1 cellular context compared by ENCODE assay signal in the genomic region with DNA sequence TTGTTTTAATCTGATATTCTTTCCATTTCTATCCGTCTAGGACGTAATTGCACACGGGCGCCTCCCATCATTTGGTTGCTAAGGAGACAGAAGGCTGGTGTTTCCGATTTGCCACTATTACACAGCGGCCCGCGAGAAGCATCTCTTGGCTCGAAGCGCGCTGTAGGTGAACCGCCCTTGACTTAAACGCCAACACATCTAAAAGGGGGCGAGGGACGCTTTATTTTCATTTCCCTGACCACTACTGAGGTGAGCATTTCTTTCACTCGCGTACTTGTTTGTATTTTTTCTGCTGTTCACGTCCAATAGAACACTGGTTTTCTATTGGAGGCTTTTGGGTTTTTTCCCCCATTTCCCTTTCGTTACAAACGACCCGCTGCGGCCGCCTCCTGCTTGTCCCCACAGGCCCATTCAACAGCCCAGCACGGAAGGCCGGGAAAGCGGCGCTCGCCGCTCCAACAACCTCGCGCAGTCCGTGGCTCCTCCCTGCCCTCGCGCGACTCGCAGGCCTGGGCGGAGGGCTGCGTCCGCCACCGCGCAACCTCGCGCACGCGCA.
TF ChIP-seq lines count a peak whose summit lies in the region.

No MANE protein-coding gene starts in this region.

TF ChIP-seq in HepG2, 621 proteins besides CTCF, POLR2A, EP300 and RAD21 (continued from another document and continues in another):
- TF ChIP-seq KLF11 (CRISPR knock-in tag; IDR thresholded peaks at IDR 0.05) = 0 out of 2 replicates have a peak, but pooled peaks have one; percentile 16
- TF ChIP-seq RARA (CRISPR knock-in tag; IDR thresholded peaks at IDR 0.05) = 0 out of 2 replicates have a peak, but pooled peaks have one; percentile 18
- TF ChIP-seq, protein P1, sequence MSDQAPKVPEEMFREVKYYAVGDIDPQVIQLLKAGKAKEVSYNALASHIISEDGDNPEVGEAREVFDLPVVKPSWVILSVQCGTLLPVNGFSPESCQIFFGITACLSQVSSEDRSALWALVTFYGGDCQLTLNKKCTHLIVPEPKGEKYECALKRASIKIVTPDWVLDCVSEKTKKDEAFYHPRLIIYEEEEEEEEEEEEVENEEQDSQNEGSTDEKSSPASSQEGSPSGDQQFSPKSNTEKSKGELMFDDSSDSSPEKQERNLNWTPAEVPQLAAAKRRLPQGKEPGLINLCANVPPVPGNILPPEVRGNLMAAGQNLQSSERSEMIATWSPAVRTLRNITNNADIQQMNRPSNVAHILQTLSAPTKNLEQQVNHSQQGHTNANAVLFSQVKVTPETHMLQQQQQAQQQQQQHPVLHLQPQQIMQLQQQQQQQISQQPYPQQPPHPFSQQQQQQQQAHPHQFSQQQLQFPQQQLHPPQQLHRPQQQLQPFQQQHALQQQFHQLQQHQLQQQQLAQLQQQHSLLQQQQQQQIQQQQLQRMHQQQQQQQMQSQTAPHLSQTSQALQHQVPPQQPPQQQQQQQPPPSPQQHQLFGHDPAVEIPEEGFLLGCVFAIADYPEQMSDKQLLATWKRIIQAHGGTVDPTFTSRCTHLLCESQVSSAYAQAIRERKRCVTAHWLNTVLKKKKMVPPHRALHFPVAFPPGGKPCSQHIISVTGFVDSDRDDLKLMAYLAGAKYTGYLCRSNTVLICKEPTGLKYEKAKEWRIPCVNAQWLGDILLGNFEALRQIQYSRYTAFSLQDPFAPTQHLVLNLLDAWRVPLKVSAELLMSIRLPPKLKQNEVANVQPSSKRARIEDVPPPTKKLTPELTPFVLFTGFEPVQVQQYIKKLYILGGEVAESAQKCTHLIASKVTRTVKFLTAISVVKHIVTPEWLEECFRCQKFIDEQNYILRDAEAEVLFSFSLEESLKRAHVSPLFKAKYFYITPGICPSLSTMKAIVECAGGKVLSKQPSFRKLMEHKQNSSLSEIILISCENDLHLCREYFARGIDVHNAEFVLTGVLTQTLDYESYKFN (CRISPR knock-in tag; conservative IDR thresholded peaks at IDR 0.05) = no peak
- 0 out of 2 replicates have a peak, but pooled peaks have one; percentile 18 for TF ChIP-seq ZSCAN9 (CRISPR knock-in tag; IDR thresholded peaks at IDR 0.05; ENCODE audit: borderline replicate concordance)
- TF ChIP-seq, protein P2, sequence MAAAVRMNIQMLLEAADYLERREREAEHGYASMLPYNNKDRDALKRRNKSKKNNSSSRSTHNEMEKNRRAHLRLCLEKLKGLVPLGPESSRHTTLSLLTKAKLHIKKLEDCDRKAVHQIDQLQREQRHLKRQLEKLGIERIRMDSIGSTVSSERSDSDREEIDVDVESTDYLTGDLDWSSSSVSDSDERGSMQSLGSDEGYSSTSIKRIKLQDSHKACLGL (CRISPR knock-in tag; IDR thresholded peaks at IDR 0.05) = peak; percentile 2; the same call in 1 of the 2 replicates
- TF ChIP-seq KDM2A (CRISPR knock-in tag; IDR thresholded peaks at IDR 0.05; ENCODE audit: borderline replicate concordance, low read depth) = peak; percentile 65; the same call in 1 of the 2 replicates
- TF ChIP-seq, protein P3, sequence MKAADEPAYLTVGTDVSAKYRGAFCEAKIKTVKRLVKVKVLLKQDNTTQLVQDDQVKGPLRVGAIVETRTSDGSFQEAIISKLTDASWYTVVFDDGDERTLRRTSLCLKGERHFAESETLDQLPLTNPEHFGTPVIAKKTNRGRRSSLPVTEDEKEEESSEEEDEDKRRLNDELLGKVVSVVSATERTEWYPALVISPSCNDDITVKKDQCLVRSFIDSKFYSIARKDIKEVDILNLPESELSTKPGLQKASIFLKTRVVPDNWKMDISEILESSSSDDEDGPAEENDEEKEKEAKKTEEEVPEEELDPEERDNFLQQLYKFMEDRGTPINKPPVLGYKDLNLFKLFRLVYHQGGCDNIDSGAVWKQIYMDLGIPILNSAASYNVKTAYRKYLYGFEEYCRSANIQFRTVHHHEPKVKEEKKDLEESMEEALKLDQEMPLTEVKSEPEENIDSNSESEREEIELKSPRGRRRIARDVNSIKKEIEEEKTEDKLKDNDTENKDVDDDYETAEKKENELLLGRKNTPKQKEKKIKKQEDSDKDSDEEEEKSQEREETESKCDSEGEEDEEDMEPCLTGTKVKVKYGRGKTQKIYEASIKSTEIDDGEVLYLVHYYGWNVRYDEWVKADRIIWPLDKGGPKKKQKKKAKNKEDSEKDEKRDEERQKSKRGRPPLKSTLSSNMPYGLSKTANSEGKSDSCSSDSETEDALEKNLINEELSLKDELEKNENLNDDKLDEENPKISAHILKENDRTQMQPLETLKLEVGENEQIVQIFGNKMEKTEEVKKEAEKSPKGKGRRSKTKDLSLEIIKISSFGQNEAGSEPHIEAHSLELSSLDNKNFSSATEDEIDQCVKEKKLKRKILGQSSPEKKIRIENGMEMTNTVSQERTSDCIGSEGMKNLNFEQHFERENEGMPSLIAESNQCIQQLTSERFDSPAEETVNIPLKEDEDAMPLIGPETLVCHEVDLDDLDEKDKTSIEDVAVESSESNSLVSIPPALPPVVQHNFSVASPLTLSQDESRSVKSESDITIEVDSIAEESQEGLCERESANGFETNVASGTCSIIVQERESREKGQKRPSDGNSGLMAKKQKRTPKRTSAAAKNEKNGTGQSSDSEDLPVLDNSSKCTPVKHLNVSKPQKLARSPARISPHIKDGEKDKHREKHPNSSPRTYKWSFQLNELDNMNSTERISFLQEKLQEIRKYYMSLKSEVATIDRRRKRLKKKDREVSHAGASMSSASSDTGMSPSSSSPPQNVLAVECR (CRISPR knock-in tag; IDR thresholded peaks at IDR 0.05; ENCODE audit: borderline replicate concordance) = peak; percentile 61; the same call in 1 of the 2 replicates
- TF ChIP-seq, protein P4, sequence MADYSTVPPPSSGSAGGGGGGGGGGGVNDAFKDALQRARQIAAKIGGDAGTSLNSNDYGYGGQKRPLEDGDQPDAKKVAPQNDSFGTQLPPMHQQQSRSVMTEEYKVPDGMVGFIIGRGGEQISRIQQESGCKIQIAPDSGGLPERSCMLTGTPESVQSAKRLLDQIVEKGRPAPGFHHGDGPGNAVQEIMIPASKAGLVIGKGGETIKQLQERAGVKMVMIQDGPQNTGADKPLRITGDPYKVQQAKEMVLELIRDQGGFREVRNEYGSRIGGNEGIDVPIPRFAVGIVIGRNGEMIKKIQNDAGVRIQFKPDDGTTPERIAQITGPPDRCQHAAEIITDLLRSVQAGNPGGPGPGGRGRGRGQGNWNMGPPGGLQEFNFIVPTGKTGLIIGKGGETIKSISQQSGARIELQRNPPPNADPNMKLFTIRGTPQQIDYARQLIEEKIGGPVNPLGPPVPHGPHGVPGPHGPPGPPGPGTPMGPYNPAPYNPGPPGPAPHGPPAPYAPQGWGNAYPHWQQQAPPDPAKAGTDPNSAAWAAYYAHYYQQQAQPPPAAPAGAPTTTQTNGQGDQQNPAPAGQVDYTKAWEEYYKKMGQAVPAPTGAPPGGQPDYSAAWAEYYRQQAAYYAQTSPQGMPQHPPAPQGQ (CRISPR knock-in tag; IDR thresholded peaks at IDR 0.05; ENCODE audit: borderline replicate concordance) = no peak
- peak; percentile 90; the same call in 1 of the 2 replicates for TF ChIP-seq CHD2 (IDR thresholded peaks at IDR 0.05; ENCODE audit: low read depth, low read length)
- TF ChIP-seq RFX3 (CRISPR knock-in tag; IDR thresholded peaks at IDR 0.05) = peak; percentile 77
- TF ChIP-seq, protein P5, sequence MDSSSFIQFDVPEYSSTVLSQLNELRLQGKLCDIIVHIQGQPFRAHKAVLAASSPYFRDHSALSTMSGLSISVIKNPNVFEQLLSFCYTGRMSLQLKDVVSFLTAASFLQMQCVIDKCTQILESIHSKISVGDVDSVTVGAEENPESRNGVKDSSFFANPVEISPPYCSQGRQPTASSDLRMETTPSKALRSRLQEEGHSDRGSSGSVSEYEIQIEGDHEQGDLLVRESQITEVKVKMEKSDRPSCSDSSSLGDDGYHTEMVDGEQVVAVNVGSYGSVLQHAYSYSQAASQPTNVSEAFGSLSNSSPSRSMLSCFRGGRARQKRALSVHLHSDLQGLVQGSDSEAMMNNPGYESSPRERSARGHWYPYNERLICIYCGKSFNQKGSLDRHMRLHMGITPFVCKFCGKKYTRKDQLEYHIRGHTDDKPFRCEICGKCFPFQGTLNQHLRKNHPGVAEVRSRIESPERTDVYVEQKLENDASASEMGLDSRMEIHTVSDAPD (CRISPR knock-in tag; IDR thresholded peaks at IDR 0.05) = 0 out of 2 replicates have a peak, but pooled peaks have one; percentile 2
- TF ChIP-seq, protein P6, sequence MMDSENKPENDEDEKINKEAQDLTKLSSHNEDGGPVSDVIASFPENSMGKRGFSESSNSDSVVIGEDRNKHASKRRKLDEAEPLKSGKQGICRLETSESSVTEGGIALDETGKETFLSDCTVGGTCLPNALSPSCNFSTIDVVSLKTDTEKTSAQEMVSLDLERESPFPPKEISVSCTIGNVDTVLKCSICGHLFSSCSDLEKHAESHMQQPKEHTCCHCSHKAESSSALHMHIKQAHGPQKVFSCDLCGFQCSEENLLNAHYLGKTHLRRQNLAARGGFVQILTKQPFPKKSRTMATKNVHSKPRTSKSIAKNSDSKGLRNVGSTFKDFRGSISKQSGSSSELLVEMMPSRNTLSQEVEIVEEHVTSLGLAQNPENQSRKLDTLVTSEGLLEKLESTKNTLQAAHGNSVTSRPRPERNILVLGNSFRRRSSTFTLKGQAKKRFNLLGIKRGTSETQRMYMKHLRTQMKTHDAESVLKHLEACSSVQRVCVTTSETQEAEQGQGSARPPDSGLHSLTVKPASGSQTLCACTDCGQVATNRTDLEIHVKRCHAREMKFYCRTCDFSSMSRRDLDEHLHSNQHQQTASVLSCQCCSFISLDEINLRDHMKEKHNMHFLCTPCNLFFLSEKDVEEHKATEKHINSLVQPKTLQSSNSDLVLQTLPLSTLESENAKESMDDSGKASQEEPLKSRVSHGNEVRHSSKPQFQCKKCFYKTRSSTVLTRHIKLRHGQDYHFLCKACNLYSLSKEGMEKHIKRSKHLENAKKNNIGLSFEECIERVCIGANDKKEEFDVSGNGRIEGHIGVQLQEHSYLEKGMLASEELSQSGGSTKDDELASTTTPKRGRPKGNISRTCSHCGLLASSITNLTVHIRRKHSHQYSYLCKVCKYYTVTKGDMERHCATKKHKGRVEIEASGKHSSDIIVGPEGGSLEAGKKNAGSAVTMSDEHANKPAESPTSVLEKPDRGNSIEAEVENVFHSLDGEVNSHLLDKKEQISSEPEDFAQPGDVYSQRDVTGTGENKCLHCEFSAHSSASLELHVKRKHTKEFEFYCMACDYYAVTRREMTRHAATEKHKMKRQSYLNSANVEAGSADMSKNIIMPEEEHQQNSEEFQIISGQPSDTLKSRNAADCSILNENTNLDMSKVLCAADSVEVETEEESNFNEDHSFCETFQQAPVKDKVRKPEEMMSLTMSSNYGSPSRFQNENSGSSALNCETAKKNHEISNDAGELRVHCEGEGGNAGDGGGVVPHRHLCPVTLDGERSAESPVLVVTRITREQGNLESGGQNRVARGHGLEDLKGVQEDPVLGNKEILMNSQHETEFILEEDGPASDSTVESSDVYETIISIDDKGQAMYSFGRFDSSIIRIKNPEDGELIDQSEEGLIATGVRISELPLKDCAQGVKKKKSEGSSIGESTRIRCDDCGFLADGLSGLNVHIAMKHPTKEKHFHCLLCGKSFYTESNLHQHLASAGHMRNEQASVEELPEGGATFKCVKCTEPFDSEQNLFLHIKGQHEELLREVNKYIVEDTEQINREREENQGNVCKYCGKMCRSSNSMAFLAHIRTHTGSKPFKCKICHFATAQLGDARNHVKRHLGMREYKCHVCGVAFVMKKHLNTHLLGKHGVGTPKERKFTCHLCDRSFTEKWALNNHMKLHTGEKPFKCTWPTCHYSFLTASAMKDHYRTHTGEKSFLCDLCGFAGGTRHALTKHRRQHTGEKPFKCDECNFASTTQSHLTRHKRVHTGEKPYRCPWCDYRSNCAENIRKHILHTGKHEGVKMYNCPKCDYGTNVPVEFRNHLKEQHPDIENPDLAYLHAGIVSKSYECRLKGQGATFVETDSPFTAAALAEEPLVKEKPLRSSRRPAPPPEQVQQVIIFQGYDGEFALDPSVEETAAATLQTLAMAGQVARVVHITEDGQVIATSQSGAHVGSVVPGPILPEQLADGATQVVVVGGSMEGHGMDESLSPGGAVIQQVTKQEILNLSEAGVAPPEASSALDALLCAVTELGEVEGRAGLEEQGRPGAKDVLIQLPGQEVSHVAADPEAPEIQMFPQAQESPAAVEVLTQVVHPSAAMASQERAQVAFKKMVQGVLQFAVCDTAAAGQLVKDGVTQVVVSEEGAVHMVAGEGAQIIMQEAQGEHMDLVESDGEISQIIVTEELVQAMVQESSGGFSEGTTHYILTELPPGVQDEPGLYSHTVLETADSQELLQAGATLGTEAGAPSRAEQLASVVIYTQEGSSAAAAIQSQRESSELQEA (CRISPR knock-in tag; IDR thresholded peaks at IDR 0.05; ENCODE audit: not compliant biosample characterization) = no peak
- TF ChIP-seq, protein P7, sequence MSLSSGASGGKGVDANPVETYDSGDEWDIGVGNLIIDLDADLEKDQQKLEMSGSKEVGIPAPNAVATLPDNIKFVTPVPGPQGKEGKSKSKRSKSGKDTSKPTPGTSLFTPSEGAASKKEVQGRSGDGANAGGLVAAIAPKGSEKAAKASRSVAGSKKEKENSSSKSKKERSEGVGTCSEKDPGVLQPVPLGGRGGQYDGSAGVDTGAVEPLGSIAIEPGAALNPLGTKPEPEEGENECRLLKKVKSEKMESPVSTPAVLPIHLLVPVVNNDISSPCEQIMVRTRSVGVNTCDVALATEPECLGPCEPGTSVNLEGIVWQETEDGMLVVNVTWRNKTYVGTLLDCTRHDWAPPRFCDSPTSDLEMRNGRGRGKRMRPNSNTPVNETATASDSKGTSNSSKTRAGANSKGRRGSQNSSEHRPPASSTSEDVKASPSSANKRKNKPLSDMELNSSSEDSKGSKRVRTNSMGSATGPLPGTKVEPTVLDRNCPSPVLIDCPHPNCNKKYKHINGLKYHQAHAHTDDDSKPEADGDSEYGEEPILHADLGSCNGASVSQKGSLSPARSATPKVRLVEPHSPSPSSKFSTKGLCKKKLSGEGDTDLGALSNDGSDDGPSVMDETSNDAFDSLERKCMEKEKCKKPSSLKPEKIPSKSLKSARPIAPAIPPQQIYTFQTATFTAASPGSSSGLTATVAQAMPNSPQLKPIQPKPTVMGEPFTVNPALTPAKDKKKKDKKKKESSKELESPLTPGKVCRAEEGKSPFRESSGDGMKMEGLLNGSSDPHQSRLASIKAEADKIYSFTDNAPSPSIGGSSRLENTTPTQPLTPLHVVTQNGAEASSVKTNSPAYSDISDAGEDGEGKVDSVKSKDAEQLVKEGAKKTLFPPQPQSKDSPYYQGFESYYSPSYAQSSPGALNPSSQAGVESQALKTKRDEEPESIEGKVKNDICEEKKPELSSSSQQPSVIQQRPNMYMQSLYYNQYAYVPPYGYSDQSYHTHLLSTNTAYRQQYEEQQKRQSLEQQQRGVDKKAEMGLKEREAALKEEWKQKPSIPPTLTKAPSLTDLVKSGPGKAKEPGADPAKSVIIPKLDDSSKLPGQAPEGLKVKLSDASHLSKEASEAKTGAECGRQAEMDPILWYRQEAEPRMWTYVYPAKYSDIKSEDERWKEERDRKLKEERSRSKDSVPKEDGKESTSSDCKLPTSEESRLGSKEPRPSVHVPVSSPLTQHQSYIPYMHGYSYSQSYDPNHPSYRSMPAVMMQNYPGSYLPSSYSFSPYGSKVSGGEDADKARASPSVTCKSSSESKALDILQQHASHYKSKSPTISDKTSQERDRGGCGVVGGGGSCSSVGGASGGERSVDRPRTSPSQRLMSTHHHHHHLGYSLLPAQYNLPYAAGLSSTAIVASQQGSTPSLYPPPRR (CRISPR knock-in tag; IDR thresholded peaks at IDR 0.05; ENCODE audit: borderline replicate concordance) = no peak
- TF ChIP-seq KDM6A (CRISPR knock-in tag; IDR thresholded peaks at IDR 0.05; ENCODE audit: low read depth) = no peak
- 0 out of 2 replicates have a peak, but pooled peaks have one; percentile 51 for TF ChIP-seq DNMT3B (CRISPR knock-in tag; conservative IDR thresholded peaks at IDR 0.05)
